8 cellular contexts compared by ENCODE assay signal in the genomic region with DNA sequence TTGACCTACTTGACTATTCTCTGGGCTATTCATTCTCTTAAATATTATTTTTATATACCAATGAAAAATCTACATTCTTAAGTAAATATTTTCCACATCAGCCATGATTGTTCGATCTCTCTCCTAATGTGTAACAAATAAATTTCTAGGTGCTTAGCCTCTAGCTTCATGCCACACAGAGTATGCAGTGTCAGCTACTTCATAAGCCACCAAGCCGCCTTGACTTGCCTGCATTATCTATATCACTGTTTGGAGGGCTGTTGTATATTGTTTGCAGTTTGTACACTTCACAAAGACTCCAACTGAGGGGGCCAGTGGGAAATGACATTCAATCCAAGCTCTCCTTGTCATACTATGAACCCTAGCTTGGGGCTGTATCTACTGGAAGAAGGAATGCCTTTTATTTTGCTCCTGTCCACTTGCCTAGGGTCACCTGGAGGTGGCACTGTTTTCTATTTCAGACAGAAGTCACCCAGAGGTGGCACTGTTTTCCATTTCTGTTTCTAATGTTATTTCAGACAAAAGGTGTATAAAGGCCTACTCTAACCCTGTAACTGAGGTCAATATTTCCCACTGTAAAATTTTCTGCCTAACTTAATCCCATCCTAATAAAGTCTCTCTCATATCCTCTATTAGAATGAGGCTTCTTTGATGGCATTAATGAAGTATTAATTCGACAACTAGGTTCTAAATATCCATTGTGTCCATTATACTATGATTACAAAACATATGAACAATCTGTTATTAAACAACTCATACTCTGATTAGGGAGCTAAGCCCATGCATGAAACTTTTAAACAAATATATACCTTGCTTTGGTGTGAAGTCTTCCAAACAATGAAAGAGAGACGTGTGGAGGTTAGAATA. TPM values are rescaled to one million over a fixed set of nuclear protein-coding genes. Genes with fewer than 3 reads are reported as not detected.
DNase-seq lines count a peak whose midpoint lies in the region; ATAC-seq lines count a peak whose summit lies in the region.

No MANE protein-coding gene starts in this region.

- ATAC-seq in GM21390 (IDR thresholded peaks at IDR 0.05; ENCODE audit: unreplicated experiment): peak; percentile 98
- peak; percentile 98 for ATAC-seq in HG03565 (IDR thresholded peaks at IDR 0.05; ENCODE audit: unreplicated experiment)

- H3K36me3 ChIP-seq in adipocyte (ENCODE audit: control insufficient read depth, insufficient read depth, low read length, severe bottlenecking): peaks cover 10% of the 10 kb centered on the region
- H3K36me3 ChIP-seq in subcutaneous abdominal adipose tissue (ENCODE audit: control insufficient read depth in 5 of 5, insufficient read depth in 5 of 5, low read length in 5 of 5): no peaks in the 10 kb centered on the region

- peak overlapping the region; percentile 64 for H3K27ac ChIP-seq in subcutaneous abdominal adipose tissue (ENCODE audit: low read depth, low read length)

- H3K9me3 ChIP-seq in adipocyte (ENCODE audit: control insufficient read depth, low read length): no peaks in the 10 kb centered on the region
- no peaks in the 10 kb centered on the region for H3K9me3 ChIP-seq in subcutaneous abdominal adipose tissue (ENCODE audit: control insufficient read depth in 5 of 5, low read length in 5 of 5)

- H3K27me3 ChIP-seq in adipocyte (replicated peaks; ENCODE audit: control insufficient read depth, insufficient read depth, low read length) (no peaks in the 10 kb centered on the region), subcutaneous abdominal adipose tissue (ENCODE audit: control insufficient read depth in 5 of 5, insufficient read depth in 4 of 5, low read length in 5 of 5) (no peaks in the 10 kb centered on the region)

- DNase-seq in NCI-H1436 (lab: John Stamatoyannopoulos, UW) (peak; percentile 17), NCI-H1436 treated with DMSO at 0.1 percent for 48 hours (lab: John Stamatoyannopoulos, UW) (no peak), SK-N-DZ (ENCODE audit: low spot score) (peak; percentile 16), adipocyte (ENCODE audit: low read depth) (peak; percentile 59), left kidney (ENCODE audit: low read depth, low spot score) (peak; percentile 40)

- H3K9ac ChIP-seq in adipocyte (ENCODE audit: low read length) (peak overlapping the region; percentile 61), subcutaneous abdominal adipose tissue (ENCODE audit: low read length in 5 of 5) (peak overlapping the region in 1 of 5 donors; percentile 13)

- H3K4me3 ChIP-seq in adipocyte (ENCODE audit: low read length) (peak overlapping the region; percentile 39), subcutaneous abdominal adipose tissue (ENCODE audit: low read depth in 1 of 5, low read length in 5 of 5) (no peak overlapping the region)

- peaks cover 53% of the 10 kb centered on the region for H3K4me1 ChIP-seq in adipocyte (ENCODE audit: control insufficient read depth, insufficient read depth, low read length)
- peaks cover 0 to 27% (median 9%) of the 10 kb centered on the region in 5 donors for H3K4me1 ChIP-seq in subcutaneous abdominal adipose tissue (ENCODE audit: control insufficient read depth in 5 of 5, insufficient read depth in 5 of 5, low read length in 5 of 5)

RNA-seq across cellular contexts. Expression of a gene that starts 36.4 kb away (rescaled TPM):
- 3.4 and 4.1 TPM in 2 replicates for polyA plus RNA-seq in SK-N-DZ (2014; cell fraction: cytosol; rRNA removed)
- polyA plus RNA-seq in SK-N-DZ (2014; cell fraction: nucleus; rRNA removed): 16.7 and 19.1 TPM in 2 replicates
